Comparison of ENCODE assay signal across 21 cellular contexts in the genomic region with DNA sequence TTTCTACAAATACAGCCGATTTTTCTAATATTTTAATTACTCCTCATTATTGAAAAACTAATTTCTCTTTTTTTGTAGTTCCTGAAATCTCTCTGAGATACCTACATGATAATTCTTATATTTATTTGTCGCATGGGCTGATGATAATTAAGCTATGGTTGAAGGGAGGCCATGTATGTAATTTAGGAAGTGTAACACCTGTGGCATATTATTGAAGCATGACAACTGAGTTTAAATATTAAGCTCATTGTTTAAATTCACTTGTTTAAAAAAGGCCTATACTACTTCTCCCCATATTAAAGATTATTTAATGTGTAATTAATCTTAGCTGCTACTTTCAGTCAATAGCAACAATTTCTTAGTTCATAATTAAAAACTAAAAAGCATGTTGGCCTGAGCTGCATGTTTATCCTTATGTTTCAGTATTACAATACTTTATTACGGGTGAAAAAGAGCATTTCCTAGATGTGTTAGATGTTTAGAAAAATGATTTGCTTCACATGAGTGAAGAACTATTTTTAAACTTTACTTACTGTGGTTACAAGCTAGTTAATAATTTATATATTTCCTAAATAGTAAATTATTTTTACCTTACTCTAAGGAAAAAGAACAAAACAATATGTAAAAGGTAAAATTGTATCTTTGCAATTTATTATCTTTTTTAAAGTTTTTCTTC.
DNase-seq lines count a peak whose midpoint lies in the region; ATAC-seq, FAIRE-seq and TF ChIP-seq lines count a peak whose summit lies in the region.
"Had no signal": no experiment of that assay in that cellular context is flagged by ENCODE, and none has a peak within 500 bp of the region (broad histone marks: within the 10 kb centered on the region; RNA-seq: fewer than 3 reads in every experiment).

No MANE protein-coding gene starts in this region.

- H3K9me2 ChIP-seq in DOHH2 (replicated peaks; ENCODE audit: control insufficient read depth, low read length), result no peaks in the 10 kb centered on the region

- no peaks in the 10 kb centered on the region for H3K79me2 ChIP-seq in DOHH2 (ENCODE audit: control insufficient read depth, low read length)

- TF ChIP-seq CTCF in DOHH2 (IDR thresholded peaks at IDR 0.05; ENCODE audit: low read depth, low read length, poor library complexity, severe bottlenecking), result no peak
- TF ChIP-seq CTCF in GM13977 (IDR thresholded peaks at IDR 0.05; ENCODE audit: extremely low read depth, insufficient read depth, missing control alignments), result no peak

- no peaks in the 10 kb centered on the region for H4K20me1 ChIP-seq in DOHH2 (ENCODE audit: control insufficient read depth, insufficient read depth, low read depth, low read length)

- ATAC-seq in GM19467 (IDR thresholded peaks at IDR 0.05; ENCODE audit: unreplicated experiment) (peak; percentile 62), HG03095 (IDR thresholded peaks at IDR 0.05; ENCODE audit: unreplicated experiment) (peak; percentile 58), GM19324 (IDR thresholded peaks at IDR 0.05; ENCODE audit: low FRiP score, unreplicated experiment) (no peak)
- ATAC-seq: esophagus mucosa, K562 had no signal

- peaks cover 15% of the 10 kb centered on the region for H3K4me1 ChIP-seq in DOHH2 (ENCODE audit: control insufficient read depth, low read length)

- H3K36me3 ChIP-seq in DOHH2 (ENCODE audit: control insufficient read depth, low read length), result no peaks in the 10 kb centered on the region
- H3K36me3 ChIP-seq: thoracic aorta had no signal

- no peak overlapping the region for H3K4me3 ChIP-seq in DOHH2 (ENCODE audit: low read length)
- H3K4me3 ChIP-seq: K562, thoracic aorta had no signal

- no peak for DNase-seq in RCC 7860 (ENCODE audit: low spot score)
- DNase-seq in GM13977 (ENCODE audit: low spot score), result no peak
- no peak for DNase-seq in activated CD4-positive, alpha-beta T cell treated with anti-CD3 and anti-CD28 coated beads for 1 hour
- DNase-seq in T-helper 1 cell, result no peak
- DNase-seq: activated CD4-positive, alpha-beta T cell treated with anti-CD3 and anti-CD28 coated beads, Interleukin-2, amount 50 U/mL, for 1 hour; activated gamma-delta T cell treated with Interleukin-2 at 50 U/mL for 16 hours; C1 segment of cervical spinal cord; caudate nucleus; DMS 273 treated with DMSO at 0.1 percent for 48 hours; GDM1; MV-4-11; NCI-H1930 had no signal

- no peak overlapping the region for H3K27ac ChIP-seq in DOHH2 (ENCODE audit: low read depth, low read length)
- H3K27ac ChIP-seq: thoracic aorta had no signal

- in situ Hi-C loops in GM13977 (cut with MboI; ENCODE audit: low pct_unique_long_range_greater_than_20kb, low sequenced_read_pairs, unreplicated experiment), result no loop called here

- no peaks in the 10 kb centered on the region for H3K9me3 ChIP-seq in DOHH2 (ENCODE audit: control insufficient read depth, insufficient read depth, low read length)
- H3K9me3 ChIP-seq: thoracic aorta had no signal

- peak overlapping the region; percentile 34 for H3K4me2 ChIP-seq in DOHH2 (ENCODE audit: low read length)

- no peaks in the 10 kb centered on the region for H3F3A ChIP-seq in DOHH2 (ENCODE audit: control insufficient read depth, insufficient read depth)

- no peaks in the 10 kb centered on the region for H3K27me3 ChIP-seq in DOHH2 (ENCODE audit: control insufficient read depth, low read length)

- peak; percentile 64 for FAIRE-seq in RCC 7860 (lab: Jason Lieb, UNC)
- FAIRE-seq: GM12891, H1, K562 had no signal
